Comparison of ENCODE assay signal across 24 cellular contexts in genomic region chr2:42261531-42262195, GRCh38.
DNase-seq lines count a peak whose midpoint lies in the region; ATAC-seq and TF ChIP-seq lines count a peak whose summit lies in the region.
"Had no signal": no experiment of that assay in that cellular context is flagged by ENCODE, and none has a peak within 500 bp of the region (broad histone marks: within the 10 kb centered on the region; RNA-seq: fewer than 3 reads in every experiment).

No MANE protein-coding gene starts in this region.

- DNase-seq in DMS79 (lab: John Stamatoyannopoulos, UW) (peak; percentile 89), NCI-H2196 (lab: John Stamatoyannopoulos, UW; ENCODE audit: unreplicated experiment) (peak; percentile 57), COLO668 (lab: John Stamatoyannopoulos, UW; ENCODE audit: unreplicated experiment) (no peak)
- DNase-seq: activated CD4-positive, alpha-beta T cell treated with anti-CD3 and anti-CD28 coated beads for 4 hours; dorsolateral prefrontal cortex; foreskin fibroblast; H9; head of caudate nucleus; IMR-90; islet precursor cell; left ventricle myocardium inferior; mesenchymal stem cell; MV-4-11; NCI-H2081; NCI-H510A; ovary; PC-9; substantia nigra had no signal

- peak; percentile 52 for ATAC-seq in GM19351 (IDR thresholded peaks at IDR 0.05; ENCODE audit: unreplicated experiment)
- peak; percentile 35; the same call in 2 of the 3 replicates for ATAC-seq in SK-N-SH treated with all-trans-retinoic acid at 6 μM for 48 hours
- ATAC-seq in GM21528 (IDR thresholded peaks at IDR 0.05; ENCODE audit: low FRiP score, unreplicated experiment) = no peak
- ATAC-seq in HG03135 (IDR thresholded peaks at IDR 0.05; ENCODE audit: unreplicated experiment) = no peak
- ATAC-seq: Right ventricle myocardium inferior; stimulated activated memory B cell treated with anti-CD40 and anti-IgM and Interleukin-4, amounts not matched to agents 10 μg/mL and 1 μg/mL and 100 μg/mL, for 72 hours had no signal

TF ChIP-seq in SK-N-SH treated with all-trans-retinoic acid at 6 μM for 48 hours, 23 proteins besides CTCF, POLR2A, EP300 and RAD21:
- TF ChIP-seq CREB5 (CRISPR knock-in tag; IDR thresholded peaks at IDR 0.05; ENCODE audit: low read depth) (no peak), TCF4 (CRISPR knock-in tag; IDR thresholded peaks at IDR 0.05; ENCODE audit: borderline replicate concordance) (peak; percentile 44; the same call in 1 of the 2 replicates), ISL1 (CRISPR knock-in tag; IDR thresholded peaks at IDR 0.05) (peak; percentile 27; the same call in 1 of the 2 replicates), ZNF8 (CRISPR knock-in tag; IDR thresholded peaks at IDR 0.05) (0 out of 2 replicates have a peak, but pooled peaks have one; percentile 4)
TF ChIP-seq in SK-N-SH treated with all-trans-retinoic acid at 6 μM for 48 hours: peak in this region for 3.

Comparison
In these comparisons a context has a peak if more than half of its experiments do, and no peak if none do; other contexts are left out.
1. ATAC-seq: peak in GM19351 (single experiment) and SK-N-SH treated with all-trans-retinoic acid at 6 μM for 48 hours (single experiment); none in GM21528 (single experiment) and HG03135 (single experiment).